ENCODE assay signal across 24 cellular contexts in the genomic region with DNA sequence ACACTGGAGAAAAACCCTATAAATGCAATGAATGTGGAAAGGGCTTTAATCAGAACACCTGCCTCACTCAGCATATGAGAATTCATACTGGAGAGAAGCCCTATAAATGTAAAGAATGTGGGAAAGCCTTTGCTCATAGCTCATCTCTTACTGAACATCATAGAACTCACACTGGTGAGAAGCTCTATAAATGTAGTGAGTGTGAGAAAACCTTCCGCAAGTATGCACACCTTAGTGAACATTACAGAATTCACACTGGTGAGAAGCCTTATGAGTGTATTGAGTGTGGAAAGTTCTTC.
"Had no signal": no experiment of that assay in that cellular context is flagged by ENCODE, and none has a peak within 500 bp of the region (broad histone marks: within the 10 kb centered on the region; RNA-seq: fewer than 3 reads in every experiment).

No MANE protein-coding gene starts in this region.

- H3K27me3 ChIP-seq: brain microvascular endothelial cell, cardiac muscle cell, Peyer's patch, SJCRH30 had no signal

- H3K9ac ChIP-seq: SK-N-SH had no signal

- H3K36me3 ChIP-seq: cardiac muscle cell, SJCRH30 had no signal

- DNase-seq: activated CD4-positive, alpha-beta T cell treated with anti-CD3 and anti-CD28 coated beads for 4 hours; activated CD8-positive, alpha-beta memory T cell treated with anti-CD3 and anti-CD28 coated beads, Interleukin-2, amount 50 U/mL, for 48 hours; activated CD8-positive, alpha-beta T cell treated with anti-CD3 and anti-CD28 coated beads, Interleukin-2, amount 10 ng/mL, durations not matched to agents 7 days and 5 days; activated effector memory CD4-positive, alpha-beta T cell treated with Interleukin-2 at 50 U/mL for 16 hours; activated naive CD4-positive, alpha-beta T cell treated with Interleukin-2 at 50 U/mL for 16 hours; activated naive CD8-positive, alpha-beta T cell treated with anti-CD3 and anti-CD28 coated beads, Interleukin-2, amount 50 U/mL, for 24 hours; activated T-cell treated with anti-CD3 and anti-CD28 coated beads, Interleukin-2, amount 50 U/mL, for 1 hour; brain microvascular endothelial cell; Karpas-422; MM.1S; NCI-H1105; NCI-H1436; NCI-H1694 treated with DMSO at 0.1 percent for 48 hours; NCI-H2081; NCI-H510A treated with DMSO at 0.1 percent for 48 hours; NCI-H69; Peyer's patch; Right ventricle myocardium superior; SJCRH30; SK-N-SH; T-helper 1 cell; WERI-Rb-1 had no signal

- H3K4me2 ChIP-seq: SK-N-SH had no signal

- H3K4me3 ChIP-seq: cardiac muscle cell, Peyer's patch, SJCRH30 had no signal

- H3K27ac ChIP-seq: brain microvascular endothelial cell, cardiac muscle cell, Peyer's patch, RWPE1, SJCRH30, WERI-Rb-1 had no signal

- H3K4me1 ChIP-seq: Peyer's patch, SJCRH30 had no signal
